In the genomic region with DNA sequence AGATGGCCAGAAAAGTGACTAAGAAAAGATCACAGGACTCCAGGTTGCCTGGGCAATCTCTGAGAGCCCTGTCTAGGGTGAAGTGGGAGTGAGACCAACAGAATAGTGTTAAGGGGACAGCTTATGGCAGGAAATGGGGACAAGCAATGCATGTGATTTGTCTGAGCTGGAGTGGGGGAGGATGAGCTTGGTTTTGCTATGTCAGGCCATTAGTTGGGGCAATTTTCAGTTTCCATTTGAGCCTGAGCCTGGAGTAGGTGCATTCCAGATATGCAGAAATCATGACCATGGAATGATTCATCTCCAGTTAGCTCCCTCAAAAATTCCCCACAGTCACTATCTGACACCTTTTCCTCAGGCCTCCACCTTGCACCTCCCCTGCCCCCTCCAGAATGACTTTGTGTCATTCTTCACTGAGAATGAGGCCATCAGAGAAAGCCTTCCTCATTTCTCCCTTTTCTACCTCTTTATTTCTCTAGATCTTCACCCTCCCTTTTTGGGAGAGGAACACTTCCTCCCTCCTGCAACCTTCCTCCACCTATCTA, we compare ENCODE assay signal across 9 cellular contexts.
DNase-seq lines count a peak whose midpoint lies in the region; ATAC-seq and TF ChIP-seq lines count a peak whose summit lies in the region.
"Had no signal": no experiment of that assay in that cellular context is flagged by ENCODE, and none has a peak within 500 bp of the region (broad histone marks: within the 10 kb centered on the region; RNA-seq: fewer than 3 reads in every experiment).

No MANE protein-coding gene starts in this region.

- DNase-seq in GM13976 (ENCODE audit: low spot score) (peak; percentile 72), cerebellar cortex (ENCODE audit: low spot score) (no peak), HuH-7 (ENCODE audit: low spot score) (no peak)
- no peak for DNase-seq in CD8-positive, alpha-beta memory T cell

- H3K36me3 Mint-ChIP-seq in stimulated activated memory B cell treated with anti-CD40 and anti-IgM and Interleukin-4, amounts not matched to agents 10 μg/mL and 1 μg/mL and 100 μg/mL, for 72 hours: no peaks in the 10 kb centered on the region
- H3K36me3 Mint-ChIP-seq in CD8-positive, alpha-beta memory T cell: peaks cover 0 to 9% (median 2%) of the 10 kb centered on the region in 3 donors

- POLR2A ChIA-PET in CD8-positive, alpha-beta memory T cell (lab: Charles Lee): no interaction called here

- no peaks in the 10 kb centered on the region for H3K36me3 ChIP-seq in duodenal mucosa (ENCODE audit: control insufficient read depth in 1 of 2, insufficient read depth in 2 of 2, low read length in 2 of 2)
- H3K36me3 ChIP-seq in CD8-positive, alpha-beta memory T cell (ENCODE audit: insufficient read depth, low read length): no peaks in the 10 kb centered on the region

- peaks cover 2% of the 10 kb centered on the region for H3K9me3 Mint-ChIP-seq in stimulated activated memory B cell treated with anti-CD40 and anti-IgM and Interleukin-4, amounts not matched to agents 10 μg/mL and 1 μg/mL and 100 μg/mL, for 72 hours
- peaks cover 0 to 2% (median 0%) of the 10 kb centered on the region in 5 donors for H3K9me3 Mint-ChIP-seq in CD8-positive, alpha-beta memory T cell

- H3K9ac ChIP-seq in duodenal mucosa (ENCODE audit: low read depth in 1 of 2, low read length in 2 of 2): no peak overlapping the region

- H3K4me1 ChIP-seq in duodenal mucosa (ENCODE audit: control insufficient read depth in 1 of 2, insufficient read depth in 2 of 2, low read length in 2 of 2): peaks cover 56 to 74% of the 10 kb centered on the region in 2 donors
- H3K4me1 ChIP-seq in CD8-positive, alpha-beta memory T cell (ENCODE audit: insufficient read depth, low read length): peaks cover 27% of the 10 kb centered on the region

- TF ChIP-seq CTCF in GM13976 (IDR thresholded peaks at IDR 0.05; ENCODE audit: borderline replicate concordance, control extremely low read depth, extremely low read depth, insufficient read depth, missing control alignments): no peak

- in situ Hi-C loops in GM13976 (cut with MboI; ENCODE audit: low sequenced_read_pairs, unreplicated experiment): loop anchor here (25.0 kb wide), 1 partner anchor 90 kb away; no protein-coding TSS in a partner anchor

- H3K9me3 ChIP-seq in duodenal mucosa (ENCODE audit: control insufficient read depth in 1 of 2, low read length in 2 of 2): no peaks in the 10 kb centered on the region
- no peaks in the 10 kb centered on the region for H3K9me3 ChIP-seq in CD8-positive, alpha-beta memory T cell (ENCODE audit: low read length)

- no peaks in the 10 kb centered on the region for H3K27me3 ChIP-seq in duodenal mucosa (ENCODE audit: control insufficient read depth in 1 of 2, insufficient read depth in 2 of 2, low read length in 2 of 2)
- H3K27me3 ChIP-seq in CD8-positive, alpha-beta memory T cell (ENCODE audit: insufficient read depth, low read length, poor library complexity, severe bottlenecking): no peaks in the 10 kb centered on the region

- peak overlapping the region in 1 of 2 donors; percentile 31 for H3K4me3 ChIP-seq in duodenal mucosa (ENCODE audit: low read depth in 1 of 2, low read length in 2 of 2)
- H3K4me3 ChIP-seq in CD8-positive, alpha-beta memory T cell (ENCODE audit: low read length): no peak overlapping the region
- H3K4me3 ChIP-seq: lung had no signal

- H3K27ac ChIP-seq in duodenal mucosa (ENCODE audit: low read depth, low read length): peak overlapping the region; percentile 6
- no peak overlapping the region for H3K27ac ChIP-seq in CD8-positive, alpha-beta memory T cell (ENCODE audit: low read depth, low read length)

- no peaks in the 10 kb centered on the region for H3K27me3 Mint-ChIP-seq in stimulated activated memory B cell treated with anti-CD40 and anti-IgM and Interleukin-4, amounts not matched to agents 10 μg/mL and 1 μg/mL and 100 μg/mL, for 72 hours
- H3K27me3 Mint-ChIP-seq in CD8-positive, alpha-beta memory T cell: no peaks in the 10 kb centered on the region

- H3K4me3 Mint-ChIP-seq in stimulated activated memory B cell treated with anti-CD40 and anti-IgM and Interleukin-4, amounts not matched to agents 10 μg/mL and 1 μg/mL and 100 μg/mL, for 72 hours: no peak overlapping the region
- no peak overlapping the region for H3K4me3 Mint-ChIP-seq in CD8-positive, alpha-beta memory T cell

- no peak overlapping the region for H3K27ac Mint-ChIP-seq in stimulated activated memory B cell treated with anti-CD40 and anti-IgM and Interleukin-4, amounts not matched to agents 10 μg/mL and 1 μg/mL and 100 μg/mL, for 72 hours
- H3K27ac Mint-ChIP-seq in CD8-positive, alpha-beta memory T cell: no peak overlapping the region

- CTCF ChIA-PET in CD8-positive, alpha-beta memory T cell (lab: Charles Lee): no interaction called here

- H3K4me1 Mint-ChIP-seq in stimulated activated memory B cell treated with anti-CD40 and anti-IgM and Interleukin-4, amounts not matched to agents 10 μg/mL and 1 μg/mL and 100 μg/mL, for 72 hours: peaks cover 29% of the 10 kb centered on the region
- H3K4me1 Mint-ChIP-seq in CD8-positive, alpha-beta memory T cell: peaks cover 3 to 28% (median 26%) of the 10 kb centered on the region in 3 donors

- ATAC-seq in GM21390 (IDR thresholded peaks at IDR 0.05; ENCODE audit: unreplicated experiment): peak; percentile 72
- peak; percentile 58 for ATAC-seq in HG03571 (IDR thresholded peaks at IDR 0.05; ENCODE audit: unreplicated experiment)
- ATAC-seq in stimulated activated memory B cell treated with anti-CD40 and anti-IgM and Interleukin-4, amounts not matched to agents 10 μg/mL and 1 μg/mL and 100 μg/mL, for 72 hours: peak; percentile 82
